In genomic region chr10:89879121-89879520, GRCh38 we compare ENCODE assay signal across 19 cellular contexts.
"Had no signal": no experiment of that assay in that cellular context is flagged by ENCODE, and none has a peak within 500 bp of the region (broad histone marks: within the 10 kb centered on the region; RNA-seq: fewer than 3 reads in every experiment).

No MANE protein-coding gene starts in this region.

- H3K27ac ChIP-seq: dorsolateral prefrontal cortex, hepatocyte, neutrophil, ovary, tibial artery, upper lobe of left lung had no signal

- H3K27me3 ChIP-seq: dorsolateral prefrontal cortex, hepatocyte, neutrophil, ovary, tibial artery, upper lobe of left lung had no signal

- H2AFZ ChIP-seq: hepatocyte had no signal

- DNase-seq: cortex of kidney; dorsolateral prefrontal cortex; effector CD8-positive, alpha-beta T cell; foreskin melanocyte; head of caudate nucleus; kidney glomerular epithelial cell; mucosa of descending colon; naive thymus-derived CD8-positive, alpha-beta T cell; ovary; right cardiac atrium; stimulated activated CD4-positive, alpha-beta T cell treated with anti-CD3 and anti-CD28 coated beads, Interleukin-4, amount 100 ng/mL, for 1 hour; stimulated activated CD8-positive, alpha-beta memory T cell treated with anti-CD3 and anti-CD28 coated beads, Interleukin-4, amount 100 ng/mL, for 48 hours; tibial artery; upper lobe of left lung had no signal

- H3K27ac Mint-ChIP-seq: naive thymus-derived CD8-positive, alpha-beta T cell; stimulated activated effector memory CD8-positive, alpha-beta T cell treated with anti-CD3 and anti-CD28 coated beads, Interleukin-12 subunit alpha, Interleukin-12 subunit beta, amount 100 ng/mL, for 72 hours; stimulated activated naive CD8-positive, alpha-beta T cell treated with anti-CD3 and anti-CD28 coated beads, Interleukin-15, Interleukin-2, amounts not matched to agents 100 ng/mL and 50 ng/mL, for 24 hours had no signal

- ATAC-seq: mucosa of descending colon; naive thymus-derived CD8-positive, alpha-beta T cell; right cardiac atrium; stimulated activated effector memory CD8-positive, alpha-beta T cell treated with anti-CD3 and anti-CD28 coated beads, Interleukin-12 subunit alpha, Interleukin-12 subunit beta, amount 100 ng/mL, for 72 hours had no signal

- H3K4me1 ChIP-seq: tibial artery, upper lobe of left lung had no signal

- H3K4me3 ChIP-seq: dorsolateral prefrontal cortex, hepatocyte, mucosa of descending colon, ovary, smooth muscle cell, tibial artery, upper lobe of left lung had no signal

- H3K4me3 Mint-ChIP-seq: naive thymus-derived CD8-positive, alpha-beta T cell; stimulated activated effector memory CD8-positive, alpha-beta T cell treated with anti-CD3 and anti-CD28 coated beads, Interleukin-12 subunit alpha, Interleukin-12 subunit beta, amount 100 ng/mL, for 72 hours; stimulated activated naive CD8-positive, alpha-beta T cell treated with anti-CD3 and anti-CD28 coated beads, Interleukin-15, Interleukin-2, amounts not matched to agents 100 ng/mL and 50 ng/mL, for 24 hours had no signal

- H3K4me2 ChIP-seq: hepatocyte, smooth muscle cell had no signal

- H3K4me1 Mint-ChIP-seq: stimulated activated effector memory CD8-positive, alpha-beta T cell treated with anti-CD3 and anti-CD28 coated beads, Interleukin-12 subunit alpha, Interleukin-12 subunit beta, amount 100 ng/mL, for 72 hours had no signal

- H3K79me2 ChIP-seq: hepatocyte had no signal

- H3K9me3 ChIP-seq: mucosa of descending colon, neutrophil, ovary, upper lobe of left lung had no signal

- H3K36me3 ChIP-seq: neutrophil, ovary, tibial artery, upper lobe of left lung had no signal
